Comparison of ENCODE assay signal across 16 cellular contexts in genomic region chr3:16697437-16698258, GRCh38.
DNase-seq lines count a peak whose midpoint lies in the region; ATAC-seq, FAIRE-seq and TF ChIP-seq lines count a peak whose summit lies in the region.
"Had no signal": no experiment of that assay in that cellular context is flagged by ENCODE, and none has a peak within 500 bp of the region (broad histone marks: within the 10 kb centered on the region; RNA-seq: fewer than 3 reads in every experiment).

No MANE protein-coding gene starts in this region.

- H3K4me1 ChIP-seq in ectodermal cell (ENCODE audit: control insufficient read depth, insufficient read depth, low read length): peaks cover 12% of the 10 kb centered on the region
- H3K4me1 ChIP-seq in kidney (ENCODE audit: control insufficient read depth in 1 of 2, insufficient read depth in 1 of 2, low read depth in 1 of 2, low read length in 2 of 2): no peaks in the 10 kb centered on the region
- no peaks in the 10 kb centered on the region for H3K4me1 ChIP-seq in suprapubic skin

- no peaks in the 10 kb centered on the region for H3K4me1 Mint-ChIP-seq in stimulated activated effector memory CD8-positive, alpha-beta T cell treated with anti-CD3 and anti-CD28 coated beads, Interleukin-12 subunit alpha, Interleukin-12 subunit beta, amount 100 ng/mL, for 72 hours
- H3K4me1 Mint-ChIP-seq: activated CD4-positive, alpha-beta T cell treated with anti-CD3 and anti-CD28 coated beads, Interleukin-2, amount 10 ng/mL, durations not matched to agents 24 days and 14 days had no signal

- FAIRE-seq in GM19239 (lab: Jason Lieb, UNC) (peak; percentile 31), kidney (lab: Jason Lieb, UNC) (no peak), H54 (lab: Jason Lieb, UNC) (no peak)

- TF ChIP-seq POLR2A in H54 (IDR thresholded peaks at IDR 0.05; ENCODE audit: low read depth, low read length): no peak
- TF ChIP-seq POLR2A in suprapubic skin (IDR thresholded peaks at IDR 0.05): no peak

- no peak for ATAC-seq in stimulated activated effector memory CD8-positive, alpha-beta T cell treated with anti-CD3 and anti-CD28 coated beads, Interleukin-12 subunit alpha, Interleukin-12 subunit beta, amount 100 ng/mL, for 72 hours

- no peaks in the 10 kb centered on the region for H3K9me3 Mint-ChIP-seq in stimulated activated effector memory CD8-positive, alpha-beta T cell treated with anti-CD3 and anti-CD28 coated beads, Interleukin-12 subunit alpha, Interleukin-12 subunit beta, amount 100 ng/mL, for 72 hours
- H3K9me3 Mint-ChIP-seq: activated CD4-positive, alpha-beta T cell treated with anti-CD3 and anti-CD28 coated beads, Interleukin-2, amount 10 ng/mL, durations not matched to agents 24 days and 14 days; activated naive CD4-positive, alpha-beta T cell treated with anti-CD3 and anti-CD28 coated beads for 36 hours; dendritic cell treated with granulocyte-macrophage colony-stimulating factor and Interleukin-4, amounts not matched to agents 40 ng/mL and 50 ng/mL, for 4 days had no signal

- intact Hi-C loops in kidney (cut with DNase I): no loop called here

- DNase-seq in GM19239 (ENCODE audit: insufficient read length, low spot score) (no peak), NOMO-1 (lab: John Stamatoyannopoulos, UW; ENCODE audit: unreplicated experiment in 2 of 2) (peak; percentile 64 to 84), non-pigmented ciliary epithelial cell (ENCODE audit: low read depth) (peak; percentile 11), kidney (no peak), H54 (ENCODE audit: insufficient read length, low spot score) (no peak), suprapubic skin (ENCODE audit: low spot score in 2 of 2) (no peak)
- no peak for DNase-seq in stimulated activated effector memory CD8-positive, alpha-beta T cell treated with anti-CD3 and anti-CD28 coated beads, Interleukin-12 subunit alpha, Interleukin-12 subunit beta, amount 100 ng/mL, for 72 hours (ENCODE audit: low spot score in 2 of 2)
- DNase-seq: activated CD4-positive, alpha-beta T cell treated with anti-CD3 and anti-CD28 coated beads, Interleukin-2, amount 10 ng/mL, durations not matched to agents 24 days and 14 days; activated naive CD4-positive, alpha-beta T cell treated with anti-CD3 and anti-CD28 coated beads for 36 hours; NCI-H524; posterior cingulate gyrus; stimulated activated CD4-positive, alpha-beta T cell treated with anti-CD3 and anti-CD28 coated beads, Interleukin-4, amount 100 ng/mL, for 1 hour had no signal

- H3K9me3 ChIP-seq in ectodermal cell (ENCODE audit: control insufficient read depth, low read length) (no peaks in the 10 kb centered on the region), kidney (ENCODE audit: control insufficient read depth in 1 of 2, low read length in 2 of 2) (no peaks in the 10 kb centered on the region), suprapubic skin (no peaks in the 10 kb centered on the region)

- TF ChIP-seq EP300 in suprapubic skin (IDR thresholded peaks at IDR 0.05): no peak

- H3K4me3 Mint-ChIP-seq in stimulated activated effector memory CD8-positive, alpha-beta T cell treated with anti-CD3 and anti-CD28 coated beads, Interleukin-12 subunit alpha, Interleukin-12 subunit beta, amount 100 ng/mL, for 72 hours: no peak overlapping the region
- H3K4me3 Mint-ChIP-seq: activated CD4-positive, alpha-beta T cell treated with anti-CD3 and anti-CD28 coated beads, Interleukin-2, amount 10 ng/mL, durations not matched to agents 24 days and 14 days; activated naive CD4-positive, alpha-beta T cell treated with anti-CD3 and anti-CD28 coated beads for 36 hours; dendritic cell treated with granulocyte-macrophage colony-stimulating factor and Interleukin-4, amounts not matched to agents 40 ng/mL and 50 ng/mL, for 4 days had no signal

- H3K27me3 ChIP-seq in ectodermal cell (ENCODE audit: control insufficient read depth, insufficient read depth, low read length, poor library complexity, severe bottlenecking) (no peaks in the 10 kb centered on the region), suprapubic skin (no peaks in the 10 kb centered on the region)

- H3K9ac ChIP-seq in kidney (ENCODE audit: low read length in 2 of 2): no peak overlapping the region

- H3K36me3 ChIP-seq in ectodermal cell (ENCODE audit: control insufficient read depth, insufficient read depth, low read length) (no peaks in the 10 kb centered on the region), kidney (ENCODE audit: control insufficient read depth in 1 of 2, insufficient read depth in 2 of 2, low read length in 2 of 2) (no peaks in the 10 kb centered on the region), suprapubic skin (no peaks in the 10 kb centered on the region)

- no peaks in the 10 kb centered on the region for H3K36me3 Mint-ChIP-seq in stimulated activated effector memory CD8-positive, alpha-beta T cell treated with anti-CD3 and anti-CD28 coated beads, Interleukin-12 subunit alpha, Interleukin-12 subunit beta, amount 100 ng/mL, for 72 hours

- H3K27ac ChIP-seq in ectodermal cell (ENCODE audit: insufficient read depth, low read depth, low read length, poor library complexity, severe bottlenecking): peak overlapping the region; percentile 9
- H3K27ac ChIP-seq in kidney (ENCODE audit: low read depth in 2 of 2, low read length in 2 of 2): no peak overlapping the region
- no peak overlapping the region for H3K27ac ChIP-seq in suprapubic skin
- H3K27ac ChIP-seq: SK-N-MC had no signal

- H3K27ac Mint-ChIP-seq in stimulated activated effector memory CD8-positive, alpha-beta T cell treated with anti-CD3 and anti-CD28 coated beads, Interleukin-12 subunit alpha, Interleukin-12 subunit beta, amount 100 ng/mL, for 72 hours: no peak overlapping the region
- H3K27ac Mint-ChIP-seq: activated CD4-positive, alpha-beta T cell treated with anti-CD3 and anti-CD28 coated beads, Interleukin-2, amount 10 ng/mL, durations not matched to agents 24 days and 14 days; activated naive CD4-positive, alpha-beta T cell treated with anti-CD3 and anti-CD28 coated beads for 36 hours; dendritic cell treated with granulocyte-macrophage colony-stimulating factor and Interleukin-4, amounts not matched to agents 40 ng/mL and 50 ng/mL, for 4 days had no signal

- WGBS in ectodermal cell, 2 experiments: 80 to 81% methylated on average over 2 of the region's 2 CpGs
- 76% methylated on average over 2 of the region's 2 CpGs for WGBS in suprapubic skin

- H3K4me3 ChIP-seq in ectodermal cell (ENCODE audit: insufficient read depth, low read depth, low read length) (no peak overlapping the region), kidney (ENCODE audit: low read length in 2 of 2) (no peak overlapping the region), suprapubic skin (no peak overlapping the region)
- H3K4me3 ChIP-seq: lung, SK-N-MC had no signal

- TF ChIP-seq CTCF in kidney (IDR thresholded peaks at IDR 0.05; ENCODE audit: borderline replicate concordance, extremely low read depth, insufficient read depth) (no peak), suprapubic skin (IDR thresholded peaks at IDR 0.05) (no peak)

Comparison
In these comparisons a context has a peak if more than half of its experiments do, and no peak if none do; other contexts are left out.
1. DNase-seq: peak in NOMO-1 (2 of 2) and non-pigmented ciliary epithelial cell (single experiment); none in GM19239 (single experiment), kidney (single experiment), stimulated activated effector memory CD8-positive, alpha-beta T cell treated with anti-CD3 and anti-CD28 coated beads, Interleukin-12 subunit alpha, Interleukin-12 subunit beta, amount 100 ng/mL, for 72 hours (0 of 2), H54 (single experiment) and suprapubic skin (0 of 2).